ENCODE assay signal across 31 cellular contexts in genomic region chr2:61218817-61219170, GRCh38. TPM values are rescaled to one million over a fixed set of nuclear protein-coding genes. Genes with fewer than 3 reads are reported as not detected.
DNase-seq lines count a peak whose midpoint lies in the region; ATAC-seq and TF ChIP-seq lines count a peak whose summit lies in the region.
"Had no signal": no experiment of that assay in that cellular context is flagged by ENCODE, and none has a peak within 500 bp of the region (broad histone marks: within the 10 kb centered on the region; RNA-seq: fewer than 3 reads in every experiment).

No MANE protein-coding gene starts in this region.

- H3K4me1 ChIP-seq in PC-3 (ENCODE audit: insufficient read depth, low read length): peaks cover 19% of the 10 kb centered on the region
- H3K4me1 ChIP-seq in mucosa of descending colon (ENCODE audit: low read depth): no peaks in the 10 kb centered on the region
- no peaks in the 10 kb centered on the region for H3K4me1 ChIP-seq in vagina
- H3K4me1 ChIP-seq: psoas muscle had no signal

- TF ChIP-seq POLR2A in vagina (IDR thresholded peaks at IDR 0.05): no peak

- H3K4me3 Mint-ChIP-seq in Calu3 (ENCODE audit: low read depth, unreplicated experiment): no peak overlapping the region
- H3K4me3 Mint-ChIP-seq in activated CD4-positive, alpha-beta T cell treated with anti-CD3 and anti-CD28 coated beads for 36 hours: no peak overlapping the region
- H3K4me3 Mint-ChIP-seq: activated CD4-positive, alpha-beta memory T cell treated with anti-CD3 and anti-CD28 coated beads for 36 hours; brain; mesothelial cell of epicardium; natural killer cell; stimulated activated memory B cell treated with anti-CD40 and anti-IgM and Interleukin-4, amounts not matched to agents 10 μg/mL and 1 μg/mL and 100 μg/mL, for 72 hours had no signal

- no peaks in the 10 kb centered on the region for H3K79me2 ChIP-seq in PC-3 (ENCODE audit: low read length)

- POLR2A ChIA-PET in PC-3 (lab: Charles Lee; ENCODE audit: unreplicated experiment): no interaction called here
- POLR2A ChIA-PET in activated CD4-positive, alpha-beta T cell treated with anti-CD3 and anti-CD28 coated beads for 36 hours (lab: Charles Lee): no interaction called here

- H3K27me3 ChIP-seq in PC-3 (ENCODE audit: low read length) (no peaks in the 10 kb centered on the region), vagina (no peaks in the 10 kb centered on the region)
- H3K27me3 ChIP-seq: dorsolateral prefrontal cortex had no signal

- no peaks in the 10 kb centered on the region for H4K20me1 ChIP-seq in PC-3 (ENCODE audit: low read length)

- H3K27ac ChIP-seq in PC-3 (ENCODE audit: low read length) (peak overlapping the region; percentile 28), vagina (no peak overlapping the region)
- H3K27ac ChIP-seq: dorsolateral prefrontal cortex, HL-60, psoas muscle had no signal

- intact Hi-C loops in Calu3 (cut with micrococcal nuclease; ENCODE audit: unreplicated experiment) (no loop called here), PC-3 (cut with micrococcal nuclease) (no loop called here), mucosa of descending colon (cut with DNase I, micrococcal nuclease) (no loop called here), vagina (cut with DNase I) (no loop called here)
- intact Hi-C loops in activated CD4-positive, alpha-beta T cell treated with anti-CD3 and anti-CD28 coated beads for 36 hours (cut with DNase I, micrococcal nuclease): no loop called here

- no peaks in the 10 kb centered on the region for H3F3A ChIP-seq in PC-3 (ENCODE audit: low read length, unreplicated experiment)

- H2AFZ ChIP-seq in PC-3 (ENCODE audit: low read length): no peak overlapping the region

- H3K4me3 ChIP-seq in PC-3 (ENCODE audit: low read length) (no peak overlapping the region), epithelial cell of esophagus (ENCODE audit: low read length) (no peak overlapping the region), mucosa of descending colon (no peak overlapping the region), vagina (no peak overlapping the region)
- H3K4me3 ChIP-seq: dorsolateral prefrontal cortex, psoas muscle had no signal

- H3K27ac Mint-ChIP-seq in Calu3 (ENCODE audit: unreplicated experiment): peak overlapping the region; percentile 87
- H3K27ac Mint-ChIP-seq in activated CD4-positive, alpha-beta T cell treated with anti-CD3 and anti-CD28 coated beads for 36 hours: no peak overlapping the region
- H3K27ac Mint-ChIP-seq: activated CD4-positive, alpha-beta memory T cell treated with anti-CD3 and anti-CD28 coated beads for 36 hours; mesothelial cell of epicardium; stimulated activated memory B cell treated with anti-CD40 and anti-IgM and Interleukin-4, amounts not matched to agents 10 μg/mL and 1 μg/mL and 100 μg/mL, for 72 hours had no signal

- no peak overlapping the region for H3K4me2 ChIP-seq in PC-3 (ENCODE audit: low read length)

- H3K4me1 Mint-ChIP-seq in Calu3 (ENCODE audit: low read depth, unreplicated experiment): peaks cover 10% of the 10 kb centered on the region
- no peaks in the 10 kb centered on the region for H3K4me1 Mint-ChIP-seq in activated CD4-positive, alpha-beta T cell treated with anti-CD3 and anti-CD28 coated beads for 36 hours
- H3K4me1 Mint-ChIP-seq: brain; mesothelial cell of epicardium; natural killer cell; stimulated activated memory B cell treated with anti-CD40 and anti-IgM and Interleukin-4, amounts not matched to agents 10 μg/mL and 1 μg/mL and 100 μg/mL, for 72 hours had no signal

- DNase-seq in Calu3 (peak; percentile 7), PC-3 (peak; percentile 61), epithelial cell of esophagus (ENCODE audit: low read depth) (peak; percentile 76), mucosa of descending colon (no peak), NCI-H128 (lab: John Stamatoyannopoulos, UW; ENCODE audit: unreplicated experiment) (no peak), vagina (ENCODE audit: extremely low spot score in 2 of 2) (no peak)
- DNase-seq in activated CD4-positive, alpha-beta T cell treated with anti-CD3 and anti-CD28 coated beads for 36 hours: no peak
- DNase-seq: activated CD4-positive, alpha-beta memory T cell treated with anti-CD3 and anti-CD28 coated beads for 36 hours; activated CD4-positive, CD25-positive, alpha-beta regulatory T cell treated with anti-CD3 and anti-CD28 coated beads, Interleukin-2, amount 50 U/mL, for 72 hours; activated CD8-positive, alpha-beta memory T cell treated with anti-CD3 and anti-CD28 coated beads, Interleukin-2, amount 50 U/mL, for 48 hours; activated naive CD4-positive, alpha-beta T cell treated with anti-CD3 and anti-CD28 coated beads, Interleukin-2, amount 50 U/mL, for 16 hours; amniotic stem cell; cerebellar nuclear complex; DND-41; dorsolateral prefrontal cortex; H7; natural killer cell; NCI-H1417 treated with DMSO at 0.1 percent for 48 hours; NCI-H2029 treated with DMSO at 0.1 percent for 48 hours; NCI-H524; NK-92 treated with Interleukin-12 subunit alpha and Interleukin-12 subunit beta, amount 100 ng/mL, for 24 hours; occipital lobe; psoas muscle; SHP77 treated with DMSO at 0.1 percent for 48 hours; stimulated activated CD4-positive, alpha-beta T cell treated with anti-CD3 and anti-CD28 coated beads, Interleukin-15, amount 100 ng/mL, for 24 hours; substantia nigra had no signal

- ATAC-seq in PC-3 (peak; percentile 80), mucosa of descending colon (peak; percentile 98), GM21786 (IDR thresholded peaks at IDR 0.05; ENCODE audit: unreplicated experiment) (no peak)
- ATAC-seq in activated CD4-positive, alpha-beta T cell treated with anti-CD3 and anti-CD28 coated beads for 36 hours: no peak
- ATAC-seq: natural killer cell; stimulated activated memory B cell treated with anti-CD40 and anti-IgM and Interleukin-4, amounts not matched to agents 10 μg/mL and 1 μg/mL and 100 μg/mL, for 72 hours had no signal

- H3K27me3 Mint-ChIP-seq in Calu3 (ENCODE audit: unreplicated experiment): no peaks in the 10 kb centered on the region
- no peaks in the 10 kb centered on the region for H3K27me3 Mint-ChIP-seq in activated CD4-positive, alpha-beta T cell treated with anti-CD3 and anti-CD28 coated beads for 36 hours
- H3K27me3 Mint-ChIP-seq: activated CD4-positive, alpha-beta memory T cell treated with anti-CD3 and anti-CD28 coated beads for 36 hours; brain; stimulated activated memory B cell treated with anti-CD40 and anti-IgM and Interleukin-4, amounts not matched to agents 10 μg/mL and 1 μg/mL and 100 μg/mL, for 72 hours had no signal

- peaks cover 34% of the 10 kb centered on the region; the same call in 1 of the 2 replicates for H3K36me3 ChIP-seq in PC-3 (ENCODE audit: low read depth, low read length)
- H3K36me3 ChIP-seq in mucosa of descending colon (ENCODE audit: low read depth): no peaks in the 10 kb centered on the region
- H3K36me3 ChIP-seq in vagina: peaks cover 0 to 37% of the 10 kb centered on the region in 2 donors

- H3K9ac ChIP-seq in PC-3 (ENCODE audit: low read length): no peak overlapping the region

- no peak for TF ChIP-seq CTCF in Calu3 (IDR thresholded peaks at IDR 0.05; ENCODE audit: unreplicated experiment)
- TF ChIP-seq CTCF in PC-3 (conservative IDR thresholded peaks at IDR 0.05; ENCODE audit: low read depth, low read length): no peak
- TF ChIP-seq CTCF in epithelial cell of esophagus (IDR thresholded peaks at IDR 0.05; ENCODE audit: insufficient read depth, low read depth, low read length, missing control alignments): no peak
- no peak for TF ChIP-seq CTCF in mucosa of descending colon (IDR thresholded peaks at IDR 0.05)
- TF ChIP-seq CTCF in vagina (IDR thresholded peaks at IDR 0.05): no peak

- H3K9me3 Mint-ChIP-seq in Calu3 (ENCODE audit: low read depth, unreplicated experiment): no peaks in the 10 kb centered on the region
- H3K9me3 Mint-ChIP-seq in activated CD4-positive, alpha-beta T cell treated with anti-CD3 and anti-CD28 coated beads for 36 hours (ENCODE audit: low read depth): no peaks in the 10 kb centered on the region
- H3K9me3 Mint-ChIP-seq: activated CD4-positive, alpha-beta memory T cell treated with anti-CD3 and anti-CD28 coated beads for 36 hours; brain; mesothelial cell of epicardium; natural killer cell; stimulated activated memory B cell treated with anti-CD40 and anti-IgM and Interleukin-4, amounts not matched to agents 10 μg/mL and 1 μg/mL and 100 μg/mL, for 72 hours had no signal

- CTCF ChIA-PET in Calu3 (lab: Charles Lee): interaction anchor here (0.6 to 1.4 kb wide), 5 partner anchors 9 to 185 kb away, joined by 3 to 6 read pairs (median 4); no protein-coding TSS in a partner anchor
- CTCF ChIA-PET in PC-3 (lab: Charles Lee): no interaction called here
- CTCF ChIA-PET in activated CD4-positive, alpha-beta T cell treated with anti-CD3 and anti-CD28 coated beads for 36 hours (lab: Charles Lee): no interaction called here

- BruUV-seq in Calu3 (replicated peaks; lab: Mats Ljungman, UMichigan) (no TSS peak), PC-3 (replicated peaks; lab: Mats Ljungman, UMichigan) (no TSS peak)

- H3K9me3 ChIP-seq in PC-3 (ENCODE audit: low read length) (no peaks in the 10 kb centered on the region), mucosa of descending colon (no peaks in the 10 kb centered on the region), vagina (no peaks in the 10 kb centered on the region)
- H3K9me3 ChIP-seq: psoas muscle had no signal

- H3K9me2 ChIP-seq in PC-3 (replicated peaks; ENCODE audit: low read length): no peaks in the 10 kb centered on the region

- H3K36me3 Mint-ChIP-seq in Calu3 (ENCODE audit: insufficient read depth, unreplicated experiment): peaks cover 18% of the 10 kb centered on the region
- peaks cover 45% of the 10 kb centered on the region for H3K36me3 Mint-ChIP-seq in activated CD4-positive, alpha-beta T cell treated with anti-CD3 and anti-CD28 coated beads for 36 hours (ENCODE audit: low read depth)

RNA-seq across cellular contexts. Expression of gene C2orf74, which starts 56.8 kb away (rescaled TPM):
- total RNA-seq in Calu3 (2022) (17.1 and 17.4 TPM in 2 replicates), PC-3 (2014; rRNA removed) (12.2 and 16.8 TPM in 2 replicates), mucosa of descending colon (10 to 100 TPM in 1 of 3 donors, 1 to 10 TPM in 1, not detected in 1; 2.2 to 12.6 TPM), vagina (8.8 TPM)
- 10 to 100 TPM; 10.0 to 14.2 TPM for total RNA-seq in activated CD4-positive, alpha-beta T cell treated with anti-CD3 and anti-CD28 coated beads for 36 hours

Comparison
In these comparisons a context has a peak if more than half of its experiments do, and no peak if none do; other contexts are left out.
1. DNase-seq: peak in Calu3 (single experiment), PC-3 (single experiment) and epithelial cell of esophagus (single experiment); none in mucosa of descending colon (0 of 3), activated CD4-positive, alpha-beta T cell treated with anti-CD3 and anti-CD28 coated beads for 36 hours (single experiment), NCI-H128 (single experiment) and vagina (0 of 2).
2. ATAC-seq: peak in PC-3 (single experiment) and mucosa of descending colon (single experiment); none in activated CD4-positive, alpha-beta T cell treated with anti-CD3 and anti-CD28 coated beads for 36 hours (single experiment) and GM21786 (single experiment).